ENCODE assay signal across 17 cellular contexts in the genomic region with DNA sequence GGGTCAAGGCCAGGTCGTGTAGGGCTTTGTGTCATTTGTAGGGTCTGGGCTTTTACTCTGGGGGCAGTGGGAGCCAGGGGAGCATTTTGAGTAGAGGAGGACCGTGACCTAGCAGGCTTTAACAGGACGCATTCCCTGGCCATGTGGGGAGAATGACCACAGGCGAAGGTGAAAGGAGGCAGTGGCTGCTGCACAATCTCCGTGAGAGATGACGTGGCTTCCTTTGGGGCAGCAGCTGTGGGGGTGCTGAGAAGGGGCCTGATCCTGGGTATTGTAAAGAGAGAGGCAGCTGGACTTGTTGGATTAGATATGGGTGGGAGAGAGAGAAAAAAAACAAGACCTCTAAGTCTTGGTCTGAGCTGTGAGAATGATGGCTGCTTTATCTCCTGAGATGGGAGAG.
"Had no signal": no experiment of that assay in that cellular context is flagged by ENCODE, and none has a peak within 500 bp of the region (broad histone marks: within the 10 kb centered on the region; RNA-seq: fewer than 3 reads in every experiment).

No MANE protein-coding gene starts in this region.

- H3K27ac Mint-ChIP-seq: activated CD8-positive, alpha-beta memory T cell treated with anti-CD3 and anti-CD28 coated beads, Interleukin-2, amount 10 ng/mL, durations not matched to agents 7 days and 5 days had no signal

- H3K27me3 Mint-ChIP-seq: activated CD8-positive, alpha-beta memory T cell treated with anti-CD3 and anti-CD28 coated beads, Interleukin-2, amount 10 ng/mL, durations not matched to agents 7 days and 5 days; stimulated activated naive CD8-positive, alpha-beta T cell treated with anti-CD3 and anti-CD28 coated beads, Interleukin-15, amount 100 ng/mL, for 72 hours had no signal

- H3K79me2 ChIP-seq: hepatocyte had no signal

- H2AFZ ChIP-seq: hepatocyte had no signal

- H3K9me3 ChIP-seq: ovary, testis had no signal

- DNase-seq: activated CD4-positive, alpha-beta T cell treated with anti-CD3 and anti-CD28 coated beads for 1 hour; activated CD4-positive, alpha-beta T cell treated with anti-CD3 and anti-CD28 coated beads, Interleukin-2, amount 50 U/mL, for 48 hours; activated CD8-positive, alpha-beta memory T cell treated with anti-CD3 and anti-CD28 coated beads, Interleukin-2, amount 10 ng/mL, durations not matched to agents 7 days and 5 days; activated effector memory CD4-positive, alpha-beta T cell treated with anti-CD3 and anti-CD28 coated beads, Interleukin-2, amount 50 U/mL, for 16 hours; activated T-cell treated with anti-CD3 and anti-CD28 coated beads, Interleukin-2, amount 50 U/mL, for 4 hours; anterior cingulate cortex; cortex of kidney; effector memory CD4-positive, alpha-beta T cell; left cardiac atrium; ovary; stimulated activated CD4-positive, alpha-beta T cell treated with anti-CD3 and anti-CD28 coated beads, Interleukin-15, amount 100 ng/mL, for 24 hours; stimulated activated CD4-positive, alpha-beta T cell treated with anti-CD3 and anti-CD28 coated beads, Interleukin-4, amount 100 ng/mL, for 24 hours; stimulated activated naive CD8-positive, alpha-beta T cell treated with anti-CD3 and anti-CD28 coated beads, Interleukin-15, amount 100 ng/mL, for 72 hours; testis had no signal

- H3K4me3 ChIP-seq: hepatocyte, lung, ovary, testis had no signal

- H3K9me3 Mint-ChIP-seq: activated naive CD4-positive, alpha-beta T cell treated with anti-CD3 and anti-CD28 coated beads, Interleukin-2, amount 50 U/mL, for 72 hours; activated T-cell treated with anti-CD3 and anti-CD28 coated beads, Interleukin-2, amount 50 U/mL, for 4 hours; stimulated activated naive CD8-positive, alpha-beta T cell treated with anti-CD3 and anti-CD28 coated beads, Interleukin-15, amount 100 ng/mL, for 72 hours had no signal

- H3K4me2 ChIP-seq: hepatocyte had no signal

- H3K36me3 ChIP-seq: ovary had no signal

- H3K4me1 ChIP-seq: testis had no signal

- H3K4me1 Mint-ChIP-seq: activated CD8-positive, alpha-beta memory T cell treated with anti-CD3 and anti-CD28 coated beads, Interleukin-2, amount 10 ng/mL, durations not matched to agents 7 days and 5 days; stimulated activated naive CD8-positive, alpha-beta T cell treated with anti-CD3 and anti-CD28 coated beads, Interleukin-15, amount 100 ng/mL, for 72 hours had no signal

- H3K27me3 ChIP-seq: hepatocyte, ovary, testis had no signal

- H3K4me3 Mint-ChIP-seq: activated CD8-positive, alpha-beta memory T cell treated with anti-CD3 and anti-CD28 coated beads, Interleukin-2, amount 10 ng/mL, durations not matched to agents 7 days and 5 days; activated T-cell treated with anti-CD3 and anti-CD28 coated beads, Interleukin-2, amount 50 U/mL, for 4 hours; stimulated activated naive CD8-positive, alpha-beta T cell treated with anti-CD3 and anti-CD28 coated beads, Interleukin-15, amount 100 ng/mL, for 72 hours had no signal

- H3K27ac ChIP-seq: hepatocyte, ovary, testis had no signal

- ATAC-seq: activated CD8-positive, alpha-beta memory T cell treated with anti-CD3 and anti-CD28 coated beads, Interleukin-2, amount 10 ng/mL, durations not matched to agents 7 days and 5 days; activated naive CD4-positive, alpha-beta T cell treated with anti-CD3 and anti-CD28 coated beads, Interleukin-2, amount 50 U/mL, for 72 hours; activated T-cell treated with anti-CD3 and anti-CD28 coated beads, Interleukin-2, amount 50 U/mL, for 4 hours; left cardiac atrium; stimulated activated naive CD8-positive, alpha-beta T cell treated with anti-CD3 and anti-CD28 coated beads, Interleukin-15, amount 100 ng/mL, for 72 hours had no signal

- H3K36me3 Mint-ChIP-seq: activated CD8-positive, alpha-beta memory T cell treated with anti-CD3 and anti-CD28 coated beads, Interleukin-2, amount 10 ng/mL, durations not matched to agents 7 days and 5 days had no signal
